15 cellular contexts compared by ENCODE assay signal in genomic region chr2:216073773-216074172, GRCh38. TPM values are rescaled to one million over a fixed set of nuclear protein-coding genes. Genes with fewer than 3 reads are reported as not detected.
A peak's percentile ranks its signal among the peaks of the same experiment; 100 is the strongest.
DNase-seq lines count a peak whose midpoint lies in the region; ATAC-seq and TF ChIP-seq lines count a peak whose summit lies in the region.
"Had no signal": no experiment of that assay in that cellular context is flagged by ENCODE, and none has a peak within 500 bp of the region (broad histone marks: within the 10 kb centered on the region; RNA-seq: fewer than 3 reads in every experiment).

No MANE protein-coding gene starts in this region.

- BruUV-seq in IMR-90 (replicated peaks; lab: Mats Ljungman, UMichigan), result no TSS peak

- intact Hi-C loops in IMR-90 (cut with micrococcal nuclease), result no loop called here
- intact Hi-C loops in psoas muscle (cut with DNase I), result no loop called here

- in situ Hi-C loops in IMR-90 (cut with MboI; ENCODE audit: low sequenced_read_pairs), result no loop called here

- H3K56ac ChIP-seq in IMR-90 (ENCODE audit: extremely low read depth, insufficient read depth, low read length), result no peak overlapping the region

- H3K27ac ChIP-seq in IMR-90 (ENCODE audit: insufficient read depth, low read length), result no peak overlapping the region
- H3K27ac ChIP-seq in psoas muscle, result no peak overlapping the region

- H2AFZ ChIP-seq in IMR-90 (replicated peaks; ENCODE audit: low read length, poor library complexity), result no peak overlapping the region

- no peak overlapping the region for H3K9ac ChIP-seq in IMR-90 (ENCODE audit: low read depth, low read length)

- H4K91ac ChIP-seq in IMR-90 (ENCODE audit: insufficient read depth, low read depth, low read length), result no peak overlapping the region

- no peak overlapping the region for H2AK5ac ChIP-seq in IMR-90 (ENCODE audit: low read depth, low read length)

- H3K9me3 Mint-ChIP-seq in activated naive CD4-positive, alpha-beta T cell treated with anti-CD3 and anti-CD28 coated beads, Interleukin-2, amount 50 U/mL, for 24 hours, result no peaks in the 10 kb centered on the region
- no peaks in the 10 kb centered on the region for H3K9me3 Mint-ChIP-seq in activated naive CD8-positive, alpha-beta T cell treated with anti-CD3 and anti-CD28 coated beads, Interleukin-2, amount 50 U/mL, for 24 hours
- H3K9me3 Mint-ChIP-seq: IgD-negative memory B cell had no signal

- H2BK15ac ChIP-seq in IMR-90 (ENCODE audit: low read depth, low read length), result no peak overlapping the region

- H3K27me3 ChIP-seq in IMR-90 (ENCODE audit: control insufficient read depth, insufficient read depth, low read length) (no peaks in the 10 kb centered on the region), psoas muscle (ENCODE audit: insufficient read depth in 3 of 3, low read length in 2 of 3) (no peaks in the 10 kb centered on the region)

- H3K27ac Mint-ChIP-seq in activated naive CD4-positive, alpha-beta T cell treated with anti-CD3 and anti-CD28 coated beads, Interleukin-2, amount 50 U/mL, for 24 hours, result peak overlapping the region; percentile 55
- H3K27ac Mint-ChIP-seq in activated naive CD8-positive, alpha-beta T cell treated with anti-CD3 and anti-CD28 coated beads, Interleukin-2, amount 50 U/mL, for 24 hours, result peak overlapping the region; percentile 30
- H3K27ac Mint-ChIP-seq: IgD-negative memory B cell had no signal

- TF ChIP-seq RAD21 in IMR-90 (IDR thresholded peaks at IDR 0.05; ENCODE audit: low read length), result no peak

- POLR2A ChIA-PET in IMR-90 (lab: Charles Lee; ENCODE audit: unreplicated experiment), result no interaction called here

- H4K8ac ChIP-seq in IMR-90 (ENCODE audit: low read depth in 2 of 2, low read length in 2 of 2), result no peak overlapping the region

- no peak overlapping the region for H3K4ac ChIP-seq in IMR-90 (ENCODE audit: low read depth, low read length)

- H3K23ac ChIP-seq in IMR-90 (ENCODE audit: low read depth, low read length), result no peak overlapping the region

- H3K4me1 ChIP-seq in IMR-90 (ENCODE audit: control insufficient read depth, insufficient read depth, low read length) (no peaks in the 10 kb centered on the region), psoas muscle (no peaks in the 10 kb centered on the region)

- H3K4me1 Mint-ChIP-seq in activated naive CD4-positive, alpha-beta T cell treated with anti-CD3 and anti-CD28 coated beads, Interleukin-2, amount 50 U/mL, for 24 hours, result peaks cover 40% of the 10 kb centered on the region
- H3K4me1 Mint-ChIP-seq in activated naive CD8-positive, alpha-beta T cell treated with anti-CD3 and anti-CD28 coated beads, Interleukin-2, amount 50 U/mL, for 24 hours, result peaks cover 23% of the 10 kb centered on the region

- no peak overlapping the region for H3K14ac ChIP-seq in IMR-90 (replicated peaks; ENCODE audit: low read depth, low read length)

- no peak overlapping the region for H2BK120ac ChIP-seq in IMR-90 (ENCODE audit: low read depth, low read length)

- DNase-seq in activated naive CD4-positive, alpha-beta T cell treated with Interleukin-2 at 50 U/mL for 16 hours, result no peak
- DNase-seq in IMR-90, result no peak
- DNase-seq in activated naive CD8-positive, alpha-beta T cell treated with anti-CD3 and anti-CD28 coated beads, Interleukin-2, amount 50 U/mL, for 24 hours, result no peak
- no peak for DNase-seq in AG08396 (ENCODE audit: low spot score)
- DNase-seq in psoas muscle, result no peak
- DNase-seq: DMS153, EL, H7, NCI-H2029, NCI-H2171 treated with DMSO at 0.1 percent for 48 hours, NCI-H510A treated with DMSO at 0.1 percent for 48 hours, SHP77 had no signal

- H3K79me1 ChIP-seq in IMR-90 (ENCODE audit: low read depth in 1 of 2, low read length in 2 of 2), result no peaks in the 10 kb centered on the region; a peak in 1 of 4 replicates

- H3K36me3 ChIP-seq in IMR-90 (ENCODE audit: control insufficient read depth, insufficient read depth, low read length) (no peaks in the 10 kb centered on the region), psoas muscle (ENCODE audit: insufficient read depth in 1 of 2, low read depth in 1 of 2) (peaks cover 0 to 5% of the 10 kb centered on the region in 2 donors)

- no peak overlapping the region for H3K4me2 ChIP-seq in IMR-90 (ENCODE audit: low read depth, low read length)

- no peak overlapping the region for H3K4me3 Mint-ChIP-seq in activated naive CD4-positive, alpha-beta T cell treated with anti-CD3 and anti-CD28 coated beads, Interleukin-2, amount 50 U/mL, for 24 hours
- H3K4me3 Mint-ChIP-seq in activated naive CD8-positive, alpha-beta T cell treated with anti-CD3 and anti-CD28 coated beads, Interleukin-2, amount 50 U/mL, for 24 hours, result no peak overlapping the region
- H3K4me3 Mint-ChIP-seq: IgD-negative memory B cell had no signal

- CTCF ChIA-PET in IMR-90 (lab: Yijun Ruan, JAX), result interaction anchor here (0.8 kb wide), 1 partner anchor 10 kb away, joined by 4 read pairs; no protein-coding TSS in a partner anchor

- no peak overlapping the region for H3K4me3 ChIP-seq in IMR-90 (ENCODE audit: insufficient read depth, low read depth, low read length)
- no peak overlapping the region for H3K4me3 ChIP-seq in psoas muscle

- ATAC-seq in IMR-90 (ENCODE audit: low read depth) (no peak), GM19328 (IDR thresholded peaks at IDR 0.05; ENCODE audit: unreplicated experiment) (no peak), psoas muscle (no peak)
- ATAC-seq in activated naive CD8-positive, alpha-beta T cell treated with anti-CD3 and anti-CD28 coated beads, Interleukin-2, amount 50 U/mL, for 24 hours, result peak; percentile 79

- no peaks in the 10 kb centered on the region for H3K9me1 ChIP-seq in IMR-90 (ENCODE audit: insufficient read depth, low read length)

- H2BK20ac ChIP-seq in IMR-90 (ENCODE audit: low read depth, low read length), result no peak overlapping the region

- TF ChIP-seq CTCF in IMR-90 (conservative IDR thresholded peaks at IDR 0.05; ENCODE audit: low read depth, low read length) (no peak), psoas muscle (IDR thresholded peaks at IDR 0.05) (no peak)

- no peak overlapping the region for H3K18ac ChIP-seq in IMR-90 (ENCODE audit: low read depth, low read length)

- H3K9me3 ChIP-seq in IMR-90 (ENCODE audit: control insufficient read depth, insufficient read depth, low read length) (no peaks in the 10 kb centered on the region), psoas muscle (no peaks in the 10 kb centered on the region)

- no peaks in the 10 kb centered on the region for H4K20me1 ChIP-seq in IMR-90 (ENCODE audit: insufficient read depth, low read length)

- H3K27me3 Mint-ChIP-seq in activated naive CD4-positive, alpha-beta T cell treated with anti-CD3 and anti-CD28 coated beads, Interleukin-2, amount 50 U/mL, for 24 hours, result no peaks in the 10 kb centered on the region
- H3K27me3 Mint-ChIP-seq in activated naive CD8-positive, alpha-beta T cell treated with anti-CD3 and anti-CD28 coated beads, Interleukin-2, amount 50 U/mL, for 24 hours, result no peaks in the 10 kb centered on the region
- H3K27me3 Mint-ChIP-seq: IgD-negative memory B cell had no signal

- H2BK5ac ChIP-seq in IMR-90 (ENCODE audit: low read depth, low read length, poor library complexity, severe bottlenecking), result no peak overlapping the region

- H3K36me3 Mint-ChIP-seq in activated naive CD4-positive, alpha-beta T cell treated with anti-CD3 and anti-CD28 coated beads, Interleukin-2, amount 50 U/mL, for 24 hours, result peaks cover 4% of the 10 kb centered on the region
- peaks cover 3% of the 10 kb centered on the region for H3K36me3 Mint-ChIP-seq in activated naive CD8-positive, alpha-beta T cell treated with anti-CD3 and anti-CD28 coated beads, Interleukin-2, amount 50 U/mL, for 24 hours (ENCODE audit: low read depth)
- H3K36me3 Mint-ChIP-seq: IgD-negative memory B cell had no signal

- no peak overlapping the region for H2AK9ac ChIP-seq in IMR-90 (replicated peaks; ENCODE audit: low read depth, low read length, poor library complexity)

- dilution Hi-C loops in IMR-90 (cut with HindIII; ENCODE audit: low sequenced_read_pairs, unreplicated experiment), result no loop called here

- TF ChIP-seq POLR2A in IMR-90 (IDR thresholded peaks at IDR 0.05; ENCODE audit: low read depth, low read length), result no peak

- H4K5ac ChIP-seq in IMR-90 (ENCODE audit: low read depth, low read length), result no peak overlapping the region

TF ChIP-seq in IMR-90, 13 proteins besides CTCF, POLR2A, EP300 and RAD21:
- TF ChIP-seq CEBPB (IDR thresholded peaks at IDR 0.05; ENCODE audit: low read depth, low read length), result peak; percentile 22; the same call in 1 of the 2 replicates
- no peak for TF ChIP-seq RFX5 (IDR thresholded peaks at IDR 0.05; ENCODE audit: low read depth, low read length)
- TF ChIP-seq MAFK (IDR thresholded peaks at IDR 0.05; ENCODE audit: low read depth, low read length), result no peak

RNA-seq across cellular contexts. Expression of gene PECR, which starts 7.8 kb away (rescaled TPM):
- total RNA-seq in IMR-90 (2012; rRNA removed) (13.3 and 17.7 TPM in 2 replicates), psoas muscle (1 to 10 TPM; 2.5 to 4.8 (median 3.0) TPM)
- polyA plus RNA-seq in IMR-90 (2012; rRNA removed) (11.4 and 12.8 TPM in 2 replicates), psoas muscle (1 to 10 TPM; 1.9 to 2.5 (median 2.5) TPM)
- 2.6 and 5.5 TPM in 2 replicates for polyA plus RNA-seq in IMR-90 (2012; cell fraction: cytosol; rRNA removed)
- 2.3 and 5.3 TPM in 2 replicates for polyA plus RNA-seq in IMR-90 (2012; cell fraction: nucleus; rRNA removed; ENCODE audit: low replicate concordance)

RNA-seq across cellular contexts. Expression of gene TMEM169, which starts 7.9 kb away (rescaled TPM):
- total RNA-seq in IMR-90 (2012; rRNA removed) (0.54 and 0.83 TPM in 2 replicates), psoas muscle (under 1 TPM in 2 of 4 donors, not detected in 2; 0.07 to 0.41 TPM)
- polyA plus RNA-seq in IMR-90 (2012; rRNA removed) (0.15 and 0.17 TPM in 2 replicates), psoas muscle (under 1 TPM; 0.07 to 0.08 (median 0.08) TPM)
- polyA plus RNA-seq in IMR-90 (2012; cell fraction: cytosol; rRNA removed), result 0.05 and 0.13 TPM in 2 replicates
- polyA plus RNA-seq in IMR-90 (2012; cell fraction: nucleus; rRNA removed; ENCODE audit: low replicate concordance), result 0.18 and 0.20 TPM in 2 replicates

RNA-seq across cellular contexts. Expression of gene XRCC5, which starts 35.4 kb away (rescaled TPM):
- total RNA-seq in IMR-90 (2012; rRNA removed), result 352 and 509 TPM in 2 replicates
- 144 and 156 TPM in 2 replicates for polyA plus RNA-seq in IMR-90 (2012; rRNA removed)
- 103 and 426 TPM in 2 replicates for polyA plus RNA-seq in IMR-90 (2012; cell fraction: cytosol; rRNA removed)
- 65.1 and 146 TPM in 2 replicates for polyA plus RNA-seq in IMR-90 (2012; cell fraction: nucleus; rRNA removed; ENCODE audit: low replicate concordance)
- total RNA-seq in psoas muscle, result 100 to 1,000 TPM; 137 to 173 (median 148) TPM
- polyA plus RNA-seq in psoas muscle, result 100 to 1,000 TPM in 2 of 3 donors, 10 to 100 TPM in 1; 75.3 to 147 (median 125) TPM
